22 cellular contexts compared by ENCODE assay signal in genomic region chr4:124105212-124105611, GRCh38.
DNase-seq lines count a peak whose midpoint lies in the region; FAIRE-seq and TF ChIP-seq lines count a peak whose summit lies in the region.
"Had no signal": no experiment of that assay in that cellular context is flagged by ENCODE, and none has a peak within 500 bp of the region (broad histone marks: within the 10 kb centered on the region; RNA-seq: fewer than 3 reads in every experiment).

No MANE protein-coding gene starts in this region.

- H3K36me3 Mint-ChIP-seq in Calu3 (ENCODE audit: insufficient read depth, unreplicated experiment) (no peaks in the 10 kb centered on the region), CD14-positive monocyte (no peaks in the 10 kb centered on the region)

- no peak for TF ChIP-seq CTCF in bronchial epithelial cell (IDR thresholded peaks at IDR 0.05; ENCODE audit: insufficient read depth, low read length, severe bottlenecking)
- TF ChIP-seq CTCF in Calu3 (IDR thresholded peaks at IDR 0.05; ENCODE audit: unreplicated experiment), result no peak
- TF ChIP-seq CTCF in CD14-positive monocyte (IDR thresholded peaks at IDR 0.05), result no peak

- H3K27ac Mint-ChIP-seq in Calu3 (ENCODE audit: unreplicated experiment) (no peak overlapping the region), CD14-positive monocyte (no peak overlapping the region)

- no TSS peak for BruUV-seq in Calu3 (replicated peaks; lab: Mats Ljungman, UMichigan)

- CTCF ChIA-PET in Calu3 (lab: Charles Lee), result no interaction called here

- H3K27me3 Mint-ChIP-seq in Calu3 (ENCODE audit: unreplicated experiment) (no peaks in the 10 kb centered on the region), CD14-positive monocyte (ENCODE audit: low read depth in 3 of 3) (peaks cover 0 to 1% (median 0%) of the 10 kb centered on the region in 3 donors)

- H3K36me3 ChIP-seq in bronchial epithelial cell (ENCODE audit: control insufficient read depth, insufficient read depth, low read length), result no peaks in the 10 kb centered on the region
- H3K36me3 ChIP-seq: neutrophil, upper lobe of left lung had no signal

- H3K4me1 Mint-ChIP-seq in Calu3 (ENCODE audit: low read depth, unreplicated experiment), result no peaks in the 10 kb centered on the region
- no peaks in the 10 kb centered on the region for H3K4me1 Mint-ChIP-seq in CD14-positive monocyte

- peak; percentile 44 for DNase-seq in AG08395 (ENCODE audit: low spot score)
- DNase-seq in HT-29 (ENCODE audit: low spot score), result peak; percentile 9
- peak; percentile 68 for DNase-seq in bronchial epithelial cell (ENCODE audit: low read depth)
- DNase-seq in hepatic stellate cell (ENCODE audit: low spot score), result peak; percentile 14
- no peak for DNase-seq in Calu3
- no peak for DNase-seq in NCI-H128 (lab: John Stamatoyannopoulos, UW; ENCODE audit: unreplicated experiment)
- DNase-seq in COR-L47 (lab: John Stamatoyannopoulos, UW), result no peak
- no peak for DNase-seq in CD14-positive monocyte (ENCODE audit: low spot score)
- DNase-seq: ACHN; activated CD4-positive, alpha-beta T cell treated with anti-CD3 and anti-CD28 coated beads for 1 hour; activated effector memory CD4-positive, alpha-beta T cell treated with Interleukin-2 at 50 U/mL for 16 hours; amniotic stem cell; head of caudate nucleus; NCI-H1092; NCI-H526; stimulated activated naive CD4-positive, alpha-beta T cell treated with Interleukin-2 at 50 U/mL for 16 hours; T1000; upper lobe of left lung had no signal

- intact Hi-C loops in Calu3 (cut with micrococcal nuclease; ENCODE audit: unreplicated experiment) (no loop called here), CD14-positive monocyte (cut with micrococcal nuclease) (no loop called here)

- H3K27me3 ChIP-seq in bronchial epithelial cell (ENCODE audit: control insufficient read depth, insufficient read depth, low read length), result no peaks in the 10 kb centered on the region
- H3K27me3 ChIP-seq: neutrophil, upper lobe of left lung had no signal

- no peak overlapping the region for H3K4me3 ChIP-seq in bronchial epithelial cell (ENCODE audit: low read depth, low read length)
- H3K4me3 ChIP-seq: K562, upper lobe of left lung had no signal

- peak; percentile 28 for FAIRE-seq in bronchial epithelial cell (lab: Jason Lieb, UNC)
- FAIRE-seq: endometrium, H54, K562 had no signal

- H3K4me3 Mint-ChIP-seq in Calu3 (ENCODE audit: low read depth, unreplicated experiment) (no peak overlapping the region), CD14-positive monocyte (no peak overlapping the region)

- peaks cover 3% of the 10 kb centered on the region for H3K9me3 Mint-ChIP-seq in Calu3 (ENCODE audit: low read depth, unreplicated experiment)
- H3K9me3 Mint-ChIP-seq in CD14-positive monocyte, result peaks cover 0 to 8% (median 2%) of the 10 kb centered on the region in 7 donors

Comparison
In these comparisons a context has a peak if more than half of its experiments do, and no peak if none do; other contexts are left out.
1. DNase-seq: peak in AG08395 (single experiment), HT-29 (single experiment), bronchial epithelial cell (single experiment) and hepatic stellate cell (single experiment); none in Calu3 (single experiment), NCI-H128 (single experiment), COR-L47 (single experiment) and CD14-positive monocyte (single experiment).